ENCODE assay signal across 8 cellular contexts in the genomic region with DNA sequence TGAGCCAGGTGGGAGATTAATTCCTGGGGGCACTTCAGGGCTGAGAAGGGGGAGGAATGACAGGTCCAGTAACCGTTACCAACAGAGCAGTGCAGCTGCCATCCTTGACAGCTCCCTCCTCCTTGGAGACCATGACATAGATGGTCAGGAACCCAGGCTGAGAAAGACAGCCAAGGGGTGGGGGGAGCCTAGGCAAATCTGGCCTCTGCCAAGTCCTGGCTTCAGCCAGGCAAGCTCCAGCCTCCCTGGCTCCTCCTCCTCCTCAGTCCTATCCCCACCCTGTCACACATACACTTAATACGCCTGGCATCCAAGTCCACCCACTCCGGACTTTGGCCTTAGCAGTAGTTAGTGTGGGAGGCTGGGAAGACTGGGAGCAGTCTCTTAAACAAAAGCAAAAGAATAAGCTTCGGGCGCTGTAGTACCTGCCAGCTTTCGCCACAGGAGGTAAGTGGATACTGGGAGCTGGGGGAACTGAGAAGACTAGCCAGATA. TPM values are rescaled to one million over a fixed set of nuclear protein-coding genes. Genes with fewer than 3 reads are reported as not detected.
DNase-seq lines count a peak whose midpoint lies in the region; TF ChIP-seq lines count a peak whose summit lies in the region.

A gene with protein sequence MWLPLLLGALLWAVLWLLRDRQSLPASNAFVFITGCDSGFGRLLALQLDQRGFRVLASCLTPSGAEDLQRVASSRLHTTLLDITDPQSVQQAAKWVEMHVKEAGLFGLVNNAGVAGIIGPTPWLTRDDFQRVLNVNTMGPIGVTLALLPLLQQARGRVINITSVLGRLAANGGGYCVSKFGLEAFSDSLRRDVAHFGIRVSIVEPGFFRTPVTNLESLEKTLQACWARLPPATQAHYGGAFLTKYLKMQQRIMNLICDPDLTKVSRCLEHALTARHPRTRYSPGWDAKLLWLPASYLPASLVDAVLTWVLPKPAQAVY (plus strand): TSS at position 323 of the 494 bp plus-strand sequence. CDS start 792 bp downstream, outside the sequence.

- no peak for TF ChIP-seq CTCF in AG04450 (IDR thresholded peaks at IDR 0.05; ENCODE audit: low read depth, low read length)
- TF ChIP-seq CTCF in neural crest cell (conservative IDR thresholded peaks at IDR 0.05): no peak

- POLR2A ChIA-PET in AG04450 (lab: Yijun Ruan, JAX): interaction anchor here (0.6 to 3.2 kb wide), 2 partner anchors 10 to 121 kb away, joined by 3 to 17 read pairs; no protein-coding TSS in a partner anchor

- H3K4me3 ChIP-seq in AG04450 (ENCODE audit: low read depth, low read length): 0 out of 2 replicates have a peak within 1 kb of the TSS, but pooled peaks have one; percentile 12

- peaks cover 7% of the 10 kb centered on the region for H3K27me3 Mint-ChIP-seq in neural crest cell (ENCODE audit: low read depth)
- no peaks in the 10 kb centered on the region for H3K27me3 Mint-ChIP-seq in activated CD4-positive, alpha-beta T cell treated with anti-CD3 and anti-CD28 coated beads, Interleukin-2, amount 10 ng/mL, durations not matched to agents 24 days and 14 days

- no peaks in the 10 kb centered on the region; the same call in 1 of the 2 replicates for H3K9me3 ChIP-seq in AG04450 (ENCODE audit: control insufficient read depth, insufficient read depth, low read length)

- peak within 1 kb of the TSS; percentile 79 for H3K27ac ChIP-seq in AG04450 (ENCODE audit: low read depth, low read length)

- intact Hi-C loops in activated CD4-positive, alpha-beta T cell treated with anti-CD3 and anti-CD28 coated beads, Interleukin-2, amount 10 ng/mL, durations not matched to agents 24 days and 14 days (cut with micrococcal nuclease): no loop called here

- DNase-seq in AG04450 (ENCODE audit: low read depth, low spot score): no peak
- DNase-seq in NCI-H446 (lab: John Stamatoyannopoulos, UW): peak; percentile 58 to 91
- DNase-seq in fibroblast of gingiva (ENCODE audit: low read depth): peak; percentile 97
- no peak for DNase-seq in neural crest cell (ENCODE audit: low read depth, low spot score)
- DNase-seq in NCI-H2196 (lab: John Stamatoyannopoulos, UW; ENCODE audit: unreplicated experiment): no peak
- no peak for DNase-seq in germinal center (ENCODE audit: low spot score)
- DNase-seq in activated CD4-positive, alpha-beta T cell treated with anti-CD3 and anti-CD28 coated beads, Interleukin-2, amount 10 ng/mL, durations not matched to agents 24 days and 14 days: no peak
- DNase-seq in T-helper 2 cell: no peak

- no peaks in the 10 kb centered on the region for H3K9me3 Mint-ChIP-seq in neural crest cell
- no peaks in the 10 kb centered on the region for H3K9me3 Mint-ChIP-seq in activated CD4-positive, alpha-beta T cell treated with anti-CD3 and anti-CD28 coated beads, Interleukin-2, amount 10 ng/mL, durations not matched to agents 24 days and 14 days

- H3K27ac Mint-ChIP-seq in neural crest cell (ENCODE audit: unreplicated experiment): no peak within 1 kb of the TSS
- H3K27ac Mint-ChIP-seq in activated CD4-positive, alpha-beta T cell treated with anti-CD3 and anti-CD28 coated beads, Interleukin-2, amount 10 ng/mL, durations not matched to agents 24 days and 14 days: no peak within 1 kb of the TSS

- no peaks in the 10 kb centered on the region for H3K36me3 Mint-ChIP-seq in neural crest cell (ENCODE audit: low read depth)
- peaks cover 11% of the 10 kb centered on the region for H3K36me3 Mint-ChIP-seq in activated CD4-positive, alpha-beta T cell treated with anti-CD3 and anti-CD28 coated beads, Interleukin-2, amount 10 ng/mL, durations not matched to agents 24 days and 14 days (ENCODE audit: low read depth)

- peak within 1 kb of the TSS; percentile 77 for H3K4me3 Mint-ChIP-seq in neural crest cell
- no peak within 1 kb of the TSS for H3K4me3 Mint-ChIP-seq in activated CD4-positive, alpha-beta T cell treated with anti-CD3 and anti-CD28 coated beads, Interleukin-2, amount 10 ng/mL, durations not matched to agents 24 days and 14 days

- H3K27me3 ChIP-seq in AG04450 (ENCODE audit: control insufficient read depth, insufficient read depth, low read length): no peaks in the 10 kb centered on the region

- CTCF ChIA-PET in AG04450 (lab: Charles Lee): interaction anchor here (0.8 to 1.5 kb wide), 5 partner anchors 9 to 100 kb away, joined by 3 to 7 read pairs (median 4); partner anchors contain the start of gene CD63

- peaks cover 51% of the 10 kb centered on the region for H3K4me1 Mint-ChIP-seq in neural crest cell
- H3K4me1 Mint-ChIP-seq in activated CD4-positive, alpha-beta T cell treated with anti-CD3 and anti-CD28 coated beads, Interleukin-2, amount 10 ng/mL, durations not matched to agents 24 days and 14 days: peaks cover 31% of the 10 kb centered on the region

RNA-seq across cellular contexts. Expression of the gene that starts here (rescaled TPM):
- polyA plus RNA-seq in AG04450 (2011; rRNA removed): 4.9 and 5.2 TPM in 2 replicates
- polyA minus RNA-seq in AG04450 (2011; rRNA and poly(A)+ RNA removed): 4.2 and 7.1 TPM in 2 replicates
- 10.4 and 14.2 TPM in 2 replicates for total RNA-seq in neural crest cell
- 7.1 and 8.4 TPM in 2 replicates for total RNA-seq in activated CD4-positive, alpha-beta T cell treated with anti-CD3 and anti-CD28 coated beads, Interleukin-2, amount 10 ng/mL, durations not matched to agents 24 days and 14 days

Comparison
In these comparisons a context has a peak if more than half of its experiments do, and no peak if none do; other contexts are left out.
1. DNase-seq: peak in NCI-H446 (2 of 2) and fibroblast of gingiva (single experiment); none in AG04450 (single experiment), neural crest cell (single experiment), NCI-H2196 (single experiment), germinal center (single experiment), activated CD4-positive, alpha-beta T cell treated with anti-CD3 and anti-CD28 coated beads, Interleukin-2, amount 10 ng/mL, durations not matched to agents 24 days and 14 days (single experiment) and T-helper 2 cell (0 of 5).